In the genomic region with DNA sequence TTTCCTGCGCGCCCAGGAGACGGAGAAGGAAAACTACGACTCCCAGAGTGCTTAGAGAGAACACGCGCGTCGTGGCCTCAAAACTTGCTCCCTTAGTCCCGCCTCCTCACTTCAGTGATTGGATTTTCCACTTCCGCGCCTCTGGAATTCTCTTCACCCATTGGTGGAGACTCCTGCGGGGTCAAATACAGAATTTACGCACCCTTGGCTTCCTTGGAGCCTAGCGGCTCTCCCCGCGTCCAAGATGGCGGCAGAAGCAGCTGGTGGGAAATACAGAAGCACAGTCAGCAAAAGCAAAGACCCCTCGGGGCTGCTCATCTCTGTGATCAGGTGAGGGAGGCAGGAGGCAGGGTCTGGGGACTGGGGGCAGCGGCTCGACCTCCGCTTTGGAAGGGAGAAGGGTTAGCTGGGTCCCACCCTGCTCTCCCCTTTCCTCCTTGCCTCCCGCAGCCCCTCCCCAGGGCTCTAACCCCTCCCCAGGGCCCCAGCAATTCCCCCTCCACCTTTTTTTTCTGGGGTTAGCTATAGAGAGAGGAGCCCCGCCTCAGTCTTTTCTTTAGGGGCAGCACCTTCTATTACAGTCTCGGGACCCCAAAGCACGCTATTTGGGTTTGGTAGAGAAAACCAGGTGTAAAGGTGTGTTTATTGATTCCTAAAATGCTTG, we compare ENCODE assay signal across 1 cellular context.
TF ChIP-seq lines count a peak whose summit lies in the region.

EXOC4 (plus strand) TSS at position 221 of the 664 bp plus-strand sequence.

TF ChIP-seq in HepG2, 621 proteins besides CTCF, POLR2A, EP300 and RAD21 (continued from another document and continues in another):
- TF ChIP-seq FOXK1 (CRISPR knock-in tag; IDR thresholded peaks at IDR 0.05; ENCODE audit: borderline replicate concordance, low read depth): peak; percentile 46; the same call in 1 of the 2 replicates
- TF ChIP-seq FOXK2 (IDR thresholded peaks at IDR 0.05): no peak
- no peak for TF ChIP-seq JDP2 (CRISPR knock-in tag; IDR thresholded peaks at IDR 0.05; ENCODE audit: borderline replicate concordance)
- no peak for TF ChIP-seq TAF15 (IDR thresholded peaks at IDR 0.05; ENCODE audit: low read depth, low read length, poor library complexity, severe bottlenecking)
- TF ChIP-seq, protein P1, sequence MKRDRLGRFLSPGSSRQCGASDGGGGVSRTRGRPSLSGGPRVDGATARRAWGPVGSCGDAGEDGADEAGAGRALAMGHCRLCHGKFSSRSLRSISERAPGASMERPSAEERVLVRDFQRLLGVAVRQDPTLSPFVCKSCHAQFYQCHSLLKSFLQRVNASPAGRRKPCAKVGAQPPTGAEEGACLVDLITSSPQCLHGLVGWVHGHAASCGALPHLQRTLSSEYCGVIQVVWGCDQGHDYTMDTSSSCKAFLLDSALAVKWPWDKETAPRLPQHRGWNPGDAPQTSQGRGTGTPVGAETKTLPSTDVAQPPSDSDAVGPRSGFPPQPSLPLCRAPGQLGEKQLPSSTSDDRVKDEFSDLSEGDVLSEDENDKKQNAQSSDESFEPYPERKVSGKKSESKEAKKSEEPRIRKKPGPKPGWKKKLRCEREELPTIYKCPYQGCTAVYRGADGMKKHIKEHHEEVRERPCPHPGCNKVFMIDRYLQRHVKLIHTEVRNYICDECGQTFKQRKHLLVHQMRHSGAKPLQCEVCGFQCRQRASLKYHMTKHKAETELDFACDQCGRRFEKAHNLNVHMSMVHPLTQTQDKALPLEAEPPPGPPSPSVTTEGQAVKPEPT (CRISPR knock-in tag; IDR thresholded peaks at IDR 0.05; ENCODE audit: low read depth): no peak
- no peak for TF ChIP-seq ZNF75D (CRISPR knock-in tag; IDR thresholded peaks at IDR 0.05; ENCODE audit: borderline replicate concordance)
- no peak for TF ChIP-seq HES4 (CRISPR knock-in tag; IDR thresholded peaks at IDR 0.05; ENCODE audit: borderline replicate concordance)
- TF ChIP-seq ZNF773 (CRISPR knock-in tag; IDR thresholded peaks at IDR 0.05; ENCODE audit: borderline replicate concordance): no peak
- no peak for TF ChIP-seq FLYWCH1 (CRISPR knock-in tag; IDR thresholded peaks at IDR 0.05)
- no peak for TF ChIP-seq ZNF441 (CRISPR knock-in tag; IDR thresholded peaks at IDR 0.05; ENCODE audit: borderline replicate concordance)
- TF ChIP-seq ZNF329 (CRISPR knock-in tag; IDR thresholded peaks at IDR 0.05; ENCODE audit: low read depth): no peak
- no peak for TF ChIP-seq TOPORS (CRISPR knock-in tag; IDR thresholded peaks at IDR 0.05)
- peak; percentile 69 for TF ChIP-seq SIX4 (CRISPR knock-in tag; IDR thresholded peaks at IDR 0.05)
- TF ChIP-seq DNMT1 (CRISPR knock-in tag; IDR thresholded peaks at IDR 0.05): no peak
- no peak for TF ChIP-seq ZNF850 (CRISPR knock-in tag; conservative IDR thresholded peaks at IDR 0.05)
- TF ChIP-seq NFE2L2 (IDR thresholded peaks at IDR 0.05; ENCODE audit: low read length): no peak
- TF ChIP-seq ZNF484 (CRISPR knock-in tag; IDR thresholded peaks at IDR 0.05; ENCODE audit: borderline replicate concordance, low read depth): no peak
- TF ChIP-seq, protein P2, sequence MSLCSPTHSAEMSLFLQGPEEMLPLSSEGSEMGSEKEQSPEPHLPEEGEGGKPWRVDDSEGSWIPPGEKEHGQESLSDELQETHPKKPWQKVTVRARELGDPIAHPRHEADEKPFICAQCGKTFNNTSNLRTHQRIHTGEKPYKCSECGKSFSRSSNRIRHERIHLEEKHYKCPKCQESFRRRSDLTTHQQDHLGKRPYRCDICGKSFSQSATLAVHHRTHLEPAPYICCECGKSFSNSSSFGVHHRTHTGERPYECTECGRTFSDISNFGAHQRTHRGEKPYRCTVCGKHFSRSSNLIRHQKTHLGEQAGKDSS (CRISPR knock-in tag; IDR thresholded peaks at IDR 0.05; ENCODE audit: borderline replicate concordance, low read depth): no peak
- no peak for TF ChIP-seq THAP7 (CRISPR knock-in tag; IDR thresholded peaks at IDR 0.05)
- TF ChIP-seq KMT2B (CRISPR knock-in tag; IDR thresholded peaks at IDR 0.05): peak; percentile 70; the same call in 1 of the 2 replicates
- no peak for TF ChIP-seq ZNF672 (CRISPR knock-in tag; IDR thresholded peaks at IDR 0.05)
- TF ChIP-seq RFX3 (CRISPR knock-in tag; IDR thresholded peaks at IDR 0.05): no peak
- no peak for TF ChIP-seq RERE (CRISPR knock-in tag; IDR thresholded peaks at IDR 0.05; ENCODE audit: low read depth)
- no peak for TF ChIP-seq SALL2 (CRISPR knock-in tag; IDR thresholded peaks at IDR 0.05)
- TF ChIP-seq PHF5A (CRISPR knock-in tag; IDR thresholded peaks at IDR 0.05; ENCODE audit: low read depth, unreplicated experiment): peak; percentile 45
- TF ChIP-seq MAFK (conservative IDR thresholded peaks at IDR 0.05 in 1 of 2, IDR thresholded peaks at IDR 0.05 in 1 of 2; ENCODE audit: low read length in 2 of 2): peak; percentile 85 to 94
- TF ChIP-seq KDM1A (CRISPR knock-in tag; IDR thresholded peaks at IDR 0.05): no peak
- no peak for TF ChIP-seq FUBP1 (CRISPR knock-in tag; IDR thresholded peaks at IDR 0.05; ENCODE audit: borderline replicate concordance)
- TF ChIP-seq IKZF5 (CRISPR knock-in tag; IDR thresholded peaks at IDR 0.05): peak; percentile 52; the same call in 1 of the 2 replicates
- no peak for TF ChIP-seq ZFYVE20 (CRISPR knock-in tag; IDR thresholded peaks at IDR 0.05; ENCODE audit: borderline replicate concordance, low read depth)
- no peak for TF ChIP-seq ZNF34 (CRISPR knock-in tag; IDR thresholded peaks at IDR 0.05; ENCODE audit: borderline replicate concordance)
- peak; percentile 80 for TF ChIP-seq GMEB2 (CRISPR knock-in tag; IDR thresholded peaks at IDR 0.05; ENCODE audit: low read depth)
- no peak for TF ChIP-seq ZNF552 (CRISPR knock-in tag; IDR thresholded peaks at IDR 0.05; ENCODE audit: borderline replicate concordance)
- TF ChIP-seq ZNF614 (CRISPR knock-in tag; IDR thresholded peaks at IDR 0.05; ENCODE audit: borderline replicate concordance): no peak
- no peak for TF ChIP-seq ZSCAN31 (CRISPR knock-in tag; IDR thresholded peaks at IDR 0.05; ENCODE audit: low read depth)
- TF ChIP-seq, protein P3, sequence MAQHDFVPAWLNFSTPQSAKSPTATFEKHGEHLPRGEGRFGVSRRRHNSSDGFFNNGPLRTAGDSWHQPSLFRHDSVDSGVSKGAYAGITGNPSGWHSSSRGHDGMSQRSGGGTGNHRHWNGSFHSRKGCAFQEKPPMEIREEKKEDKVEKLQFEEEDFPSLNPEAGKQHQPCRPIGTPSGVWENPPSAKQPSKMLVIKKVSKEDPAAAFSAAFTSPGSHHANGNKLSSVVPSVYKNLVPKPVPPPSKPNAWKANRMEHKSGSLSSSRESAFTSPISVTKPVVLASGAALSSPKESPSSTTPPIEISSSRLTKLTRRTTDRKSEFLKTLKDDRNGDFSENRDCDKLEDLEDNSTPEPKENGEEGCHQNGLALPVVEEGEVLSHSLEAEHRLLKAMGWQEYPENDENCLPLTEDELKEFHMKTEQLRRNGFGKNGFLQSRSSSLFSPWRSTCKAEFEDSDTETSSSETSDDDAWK (CRISPR knock-in tag; IDR thresholded peaks at IDR 0.05): no peak
- no peak for TF ChIP-seq ZNF431 (CRISPR knock-in tag; IDR thresholded peaks at IDR 0.05; ENCODE audit: borderline replicate concordance, low read depth)
- TF ChIP-seq ZNF556 (CRISPR knock-in tag; IDR thresholded peaks at IDR 0.05; ENCODE audit: borderline replicate concordance): no peak
- peak; percentile 58; the same call in 1 of the 2 replicates for TF ChIP-seq KAT7 (CRISPR knock-in tag; IDR thresholded peaks at IDR 0.05; ENCODE audit: borderline replicate concordance)
- no peak for TF ChIP-seq ZSCAN5A (CRISPR knock-in tag; IDR thresholded peaks at IDR 0.05; ENCODE audit: borderline replicate concordance)
- no peak for TF ChIP-seq DPF2 (CRISPR knock-in tag; IDR thresholded peaks at IDR 0.05; ENCODE audit: borderline replicate concordance, low read depth)
- no peak for TF ChIP-seq ZNF546 (CRISPR knock-in tag; conservative IDR thresholded peaks at IDR 0.05)
- TF ChIP-seq THYN1 (CRISPR knock-in tag; IDR thresholded peaks at IDR 0.05; ENCODE audit: borderline replicate concordance, low read depth): no peak
- no peak for TF ChIP-seq MLLT10 (CRISPR knock-in tag; IDR thresholded peaks at IDR 0.05)
- no peak for TF ChIP-seq NFIC (IDR thresholded peaks at IDR 0.05; ENCODE audit: low read length)
- no peak for TF ChIP-seq SKI (IDR thresholded peaks at IDR 0.05; ENCODE audit: partially characterized antibody)
- TF ChIP-seq TGIF2 (CRISPR knock-in tag; IDR thresholded peaks at IDR 0.05): no peak
- TF ChIP-seq TP53 (CRISPR knock-in tag; conservative IDR thresholded peaks at IDR 0.05): no peak
- no peak for TF ChIP-seq ZBTB3 (CRISPR knock-in tag; IDR thresholded peaks at IDR 0.05; ENCODE audit: borderline replicate concordance, low read depth)
- TF ChIP-seq ZNF367 (CRISPR knock-in tag; IDR thresholded peaks at IDR 0.05; ENCODE audit: borderline replicate concordance): no peak
